In the genomic region with DNA sequence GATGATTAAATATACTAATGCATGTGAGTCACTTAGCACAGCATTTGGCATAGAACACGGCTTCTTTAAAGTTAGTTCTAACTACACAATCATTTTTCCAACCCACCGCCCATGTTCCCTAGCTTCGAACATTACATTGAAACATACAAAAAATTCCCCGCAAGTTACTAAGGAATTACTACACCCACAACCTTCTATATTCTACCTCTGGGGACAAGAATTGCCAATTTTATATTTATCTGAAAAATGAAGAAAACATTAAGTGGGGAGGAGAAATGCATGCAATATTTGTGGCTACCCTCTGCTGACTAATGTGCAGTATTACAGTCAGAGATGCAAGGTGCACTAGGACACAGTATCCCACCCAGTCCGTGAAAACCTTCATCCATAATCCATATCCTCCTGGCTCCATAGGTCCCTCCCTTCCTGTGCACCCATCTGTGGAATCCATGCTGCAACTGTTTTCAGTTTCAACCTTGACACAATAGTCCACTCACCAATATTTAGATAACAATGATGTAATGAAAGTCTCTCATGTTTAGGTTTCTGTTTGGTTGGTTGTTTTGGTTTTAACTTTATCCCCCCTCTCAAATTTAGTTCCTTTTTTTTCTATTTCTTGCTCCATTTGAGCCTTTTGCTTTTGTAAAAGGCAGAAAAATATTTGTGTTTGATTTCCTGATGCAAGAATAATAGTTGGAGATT, we compare ENCODE assay signal across 9 cellular contexts. TPM values are rescaled to one million over a fixed set of nuclear protein-coding genes. Genes with fewer than 3 reads are reported as not detected.
DNase-seq lines count a peak whose midpoint lies in the region; ATAC-seq lines count a peak whose summit lies in the region.
"Had no signal": no experiment of that assay in that cellular context is flagged by ENCODE, and none has a peak within 500 bp of the region (broad histone marks: within the 10 kb centered on the region; RNA-seq: fewer than 3 reads in every experiment).

No MANE protein-coding gene starts in this region.

- intact Hi-C loops in right cardiac atrium (cut with DNase I): loop anchor here in 3 of 4 donors (5.0 to 10.0 kb wide), 5 partner anchors 96 to 326 kb away; no protein-coding TSS in a partner anchor

- peak overlapping the region; percentile 72 for H3K27ac ChIP-seq in SJSA1
- H3K27ac ChIP-seq in right cardiac atrium (ENCODE audit: low read length): no peak overlapping the region

- in situ Hi-C loops in G401 (cut with HindIII; ENCODE audit: low sequenced_read_pairs): no loop called here

- H3K36me3 ChIP-seq in SJSA1: no peaks in the 10 kb centered on the region

- 54% methylated on average over 5 of the region's 5 CpGs for WGBS in right cardiac atrium

- H3K27me3 ChIP-seq in SJSA1 (replicated peaks) (no peaks in the 10 kb centered on the region), right cardiac atrium (ENCODE audit: control insufficient read depth, insufficient read depth) (no peaks in the 10 kb centered on the region)

- H3K4me1 ChIP-seq in SJSA1 (replicated peaks): peaks cover 78% of the 10 kb centered on the region
- H3K4me1 ChIP-seq in right cardiac atrium (ENCODE audit: control insufficient read depth, insufficient read depth, low read length): no peaks in the 10 kb centered on the region

- ATAC-seq in right cardiac atrium (peak; percentile 44 to 45), HG03135 (IDR thresholded peaks at IDR 0.05; ENCODE audit: unreplicated experiment) (no peak), GM19324 (IDR thresholded peaks at IDR 0.05; ENCODE audit: low FRiP score, unreplicated experiment) (no peak)

- no peaks in the 10 kb centered on the region for H3K9me3 ChIP-seq in SJSA1 (replicated peaks)
- H3K9me3 ChIP-seq in right cardiac atrium (ENCODE audit: control insufficient read depth, low read length): no peaks in the 10 kb centered on the region

- peak; percentile 23 for DNase-seq in AG08395 (ENCODE audit: low spot score)
- DNase-seq in H4 (ENCODE audit: low spot score): peak; percentile 5
- no peak for DNase-seq in SJSA1 (ENCODE audit: low read depth in 1 of 2, low spot score in 2 of 2)
- DNase-seq in right cardiac atrium: no peak
- DNase-seq in T-helper 9 cell: no peak
- no peak for DNase-seq in G401 (ENCODE audit: low spot score)
- DNase-seq: anterior cingulate cortex had no signal

- H3K4me3 ChIP-seq in SJSA1: no peak overlapping the region
- H3K4me3 ChIP-seq in right cardiac atrium (ENCODE audit: low read length): no peak overlapping the region

RNA-seq across cellular contexts. Expression of a gene that starts 31.6 kb away (rescaled TPM):
- 0.68 TPM in 1 of 2 replicates, not detected in the other for total RNA-seq in H4 (2014; rRNA removed; shearing (Covaris generic))
- 1.9 and 7.8 TPM in 2 replicates for total RNA-seq in SJSA1 (2014; rRNA removed; shearing (Covaris generic))
- total RNA-seq in right cardiac atrium: 100 to 1,000 TPM in 2 of 4 donors, 10 to 100 TPM in 2; 60.4 to 188 (median 111) TPM
- 76.7 TPM for polyA plus RNA-seq in right cardiac atrium
- total RNA-seq in G401 (2014; rRNA removed; shearing (Covaris generic)): 2.4 and 4.1 TPM in 2 replicates

Comparison
In these comparisons a context has a peak if more than half of its experiments do, and no peak if none do; other contexts are left out.
1. DNase-seq: peak in AG08395 (single experiment) and H4 (single experiment); none in SJSA1 (0 of 2), right cardiac atrium (0 of 3), T-helper 9 cell (single experiment) and G401 (single experiment).
2. ATAC-seq: peak in right cardiac atrium (2 of 2); none in HG03135 (single experiment) and GM19324 (single experiment).